1 cellular context compared by ENCODE assay signal in the genomic region with DNA sequence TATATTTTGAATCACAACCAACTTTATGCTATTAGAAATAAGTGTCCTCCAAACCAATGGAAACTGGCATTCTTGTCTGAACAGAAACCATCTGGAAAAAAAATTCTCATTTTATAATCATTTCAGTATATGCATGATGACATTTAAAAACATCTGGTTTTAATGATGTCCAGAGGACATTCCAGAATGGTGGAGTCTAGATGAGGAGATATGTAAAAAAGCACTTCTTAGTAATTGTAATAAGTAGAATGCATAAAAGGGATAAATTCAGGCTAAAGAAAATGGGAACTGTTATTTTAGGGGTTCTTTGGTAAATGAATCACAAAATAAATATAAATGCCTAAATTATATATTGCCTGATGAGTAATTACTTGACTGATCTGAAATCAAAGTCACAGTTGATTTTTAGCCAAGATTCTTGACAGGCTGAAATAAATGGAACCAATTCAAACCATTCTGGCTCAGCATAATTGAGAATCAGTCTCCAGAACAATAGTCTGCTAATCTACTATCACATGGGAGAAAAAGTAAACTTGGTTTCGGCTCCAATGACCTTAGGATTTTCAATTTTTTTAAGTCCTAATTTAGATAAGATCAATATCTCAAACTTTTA.
TF ChIP-seq lines count a peak whose summit lies in the region.

No MANE protein-coding gene starts in this region.

TF ChIP-seq in GM23338, 12 proteins besides CTCF, POLR2A, EP300 and RAD21 (continued from another document):
- TF ChIP-seq, protein P1, sequence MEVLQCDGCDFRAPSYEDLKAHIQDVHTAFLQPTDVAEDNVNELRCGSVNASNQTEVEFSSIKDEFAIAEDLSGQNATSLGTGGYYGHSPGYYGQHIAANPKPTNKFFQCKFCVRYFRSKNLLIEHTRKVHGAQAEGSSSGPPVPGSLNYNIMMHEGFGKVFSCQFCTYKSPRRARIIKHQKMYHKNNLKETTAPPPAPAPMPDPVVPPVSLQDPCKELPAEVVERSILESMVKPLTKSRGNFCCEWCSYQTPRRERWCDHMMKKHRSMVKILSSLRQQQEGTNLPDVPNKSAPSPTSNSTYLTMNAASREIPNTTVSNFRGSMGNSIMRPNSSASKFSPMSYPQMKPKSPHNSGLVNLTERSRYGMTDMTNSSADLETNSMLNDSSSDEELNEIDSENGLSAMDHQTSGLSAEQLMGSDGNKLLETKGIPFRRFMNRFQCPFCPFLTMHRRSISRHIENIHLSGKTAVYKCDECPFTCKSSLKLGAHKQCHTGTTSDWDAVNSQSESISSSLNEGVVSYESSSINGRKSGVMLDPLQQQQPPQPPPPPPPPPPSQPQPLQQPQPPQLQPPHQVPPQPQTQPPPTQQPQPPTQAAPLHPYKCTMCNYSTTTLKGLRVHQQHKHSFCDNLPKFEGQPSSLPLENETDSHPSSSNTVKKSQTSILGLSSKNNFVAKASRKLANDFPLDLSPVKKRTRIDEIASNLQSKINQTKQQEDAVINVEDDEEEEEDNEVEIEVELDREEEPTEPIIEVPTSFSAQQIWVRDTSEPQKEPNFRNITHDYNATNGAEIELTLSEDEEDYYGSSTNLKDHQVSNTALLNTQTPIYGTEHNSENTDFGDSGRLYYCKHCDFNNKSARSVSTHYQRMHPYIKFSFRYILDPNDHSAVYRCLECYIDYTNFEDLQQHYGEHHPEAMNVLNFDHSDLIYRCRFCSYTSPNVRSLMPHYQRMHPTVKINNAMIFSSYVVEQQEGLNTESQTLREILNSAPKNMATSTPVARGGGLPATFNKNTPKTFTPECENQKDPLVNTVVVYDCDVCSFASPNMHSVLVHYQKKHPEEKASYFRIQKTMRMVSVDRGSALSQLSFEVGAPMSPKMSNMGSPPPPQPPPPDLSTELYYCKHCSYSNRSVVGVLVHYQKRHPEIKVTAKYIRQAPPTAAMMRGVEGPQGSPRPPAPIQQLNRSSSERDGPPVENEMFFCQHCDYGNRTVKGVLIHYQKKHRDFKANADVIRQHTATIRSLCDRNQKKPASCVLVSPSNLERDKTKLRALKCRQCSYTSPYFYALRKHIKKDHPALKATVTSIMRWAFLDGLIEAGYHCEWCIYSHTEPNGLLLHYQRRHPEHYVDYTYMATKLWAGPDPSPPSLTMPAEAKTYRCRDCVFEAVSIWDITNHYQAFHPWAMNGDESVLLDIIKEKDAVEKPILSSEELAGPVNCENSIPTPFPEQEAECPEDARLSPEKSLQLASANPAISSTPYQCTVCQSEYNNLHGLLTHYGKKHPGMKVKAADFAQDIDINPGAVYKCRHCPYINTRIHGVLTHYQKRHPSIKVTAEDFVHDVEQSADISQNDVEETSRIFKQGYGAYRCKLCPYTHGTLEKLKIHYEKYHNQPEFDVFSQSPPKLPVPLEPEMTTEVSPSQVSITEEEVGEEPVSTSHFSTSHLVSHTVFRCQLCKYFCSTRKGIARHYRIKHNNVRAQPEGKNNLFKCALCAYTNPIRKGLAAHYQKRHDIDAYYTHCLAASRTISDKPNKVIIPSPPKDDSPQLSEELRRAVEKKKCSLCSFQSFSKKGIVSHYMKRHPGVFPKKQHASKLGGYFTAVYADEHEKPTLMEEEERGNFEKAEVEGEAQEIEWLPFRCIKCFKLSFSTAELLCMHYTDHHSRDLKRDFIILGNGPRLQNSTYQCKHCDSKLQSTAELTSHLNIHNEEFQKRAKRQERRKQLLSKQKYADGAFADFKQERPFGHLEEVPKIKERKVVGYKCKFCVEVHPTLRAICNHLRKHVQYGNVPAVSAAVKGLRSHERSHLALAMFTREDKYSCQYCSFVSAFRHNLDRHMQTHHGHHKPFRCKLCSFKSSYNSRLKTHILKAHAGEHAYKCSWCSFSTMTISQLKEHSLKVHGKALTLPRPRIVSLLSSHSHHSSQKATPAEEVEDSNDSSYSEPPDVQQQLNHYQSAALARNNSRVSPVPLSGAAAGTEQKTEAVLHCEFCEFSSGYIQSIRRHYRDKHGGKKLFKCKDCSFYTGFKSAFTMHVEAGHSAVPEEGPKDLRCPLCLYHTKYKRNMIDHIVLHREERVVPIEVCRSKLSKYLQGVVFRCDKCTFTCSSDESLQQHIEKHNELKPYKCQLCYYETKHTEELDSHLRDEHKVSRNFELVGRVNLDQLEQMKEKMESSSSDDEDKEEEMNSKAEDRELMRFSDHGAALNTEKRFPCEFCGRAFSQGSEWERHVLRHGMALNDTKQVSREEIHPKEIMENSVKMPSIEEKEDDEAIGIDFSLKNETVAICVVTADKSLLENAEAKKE (CRISPR knock-in tag; IDR thresholded peaks at IDR 0.05), result no peak
- no peak for TF ChIP-seq JUNB (IDR thresholded peaks at IDR 0.05; ENCODE audit: unreplicated experiment)
- no peak for TF ChIP-seq EZH2phosphoT487 (IDR thresholded peaks at IDR 0.05; ENCODE audit: unreplicated experiment)
- no peak for TF ChIP-seq STAT1 (IDR thresholded peaks at IDR 0.05; ENCODE audit: unreplicated experiment)
- TF ChIP-seq POLR2AphosphoS5 (IDR thresholded peaks at IDR 0.05; ENCODE audit: low read depth), result no peak
- no peak for TF ChIP-seq ZNF114 (CRISPR knock-in tag; IDR thresholded peaks at IDR 0.05)
TF ChIP-seq in GM23338: peak in this region for 0.
